9 cellular contexts compared by ENCODE assay signal in genomic region chr18:10518595-10519273, GRCh38. TPM values are rescaled to one million over a fixed set of nuclear protein-coding genes. Genes with fewer than 3 reads are reported as not detected.
DNase-seq lines count a peak whose midpoint lies in the region; ATAC-seq and TF ChIP-seq lines count a peak whose summit lies in the region.
"Had no signal": no experiment of that assay in that cellular context is flagged by ENCODE, and none has a peak within 500 bp of the region (broad histone marks: within the 10 kb centered on the region; RNA-seq: fewer than 3 reads in every experiment).

No MANE protein-coding gene starts in this region.

- peaks cover 15% of the 10 kb centered on the region for H3K27me3 Mint-ChIP-seq in HFFc6 (ENCODE audit: insufficient read depth)
- H3K27me3 Mint-ChIP-seq in WTC11 (ENCODE audit: low read depth), result no peaks in the 10 kb centered on the region
- peaks cover 60% of the 10 kb centered on the region for H3K27me3 Mint-ChIP-seq in CD4-positive, alpha-beta T cell

- H3K9me3 ChIP-seq in CD4-positive, alpha-beta T cell (ENCODE audit: control insufficient read depth, low read length), result no peaks in the 10 kb centered on the region
- H3K9me3 ChIP-seq: HAP-1 had no signal

- TF ChIP-seq CTCF in HFFc6 (IDR thresholded peaks at IDR 0.05), result no peak; the same call in 1 of the 2 replicates
- TF ChIP-seq CTCF in WTC11 (IDR thresholded peaks at IDR 0.05), result no peak
- no peak for TF ChIP-seq CTCF in CD4-positive, alpha-beta T cell (IDR thresholded peaks at IDR 0.05)

- DNase-seq in HFFc6, result peak; percentile 28
- DNase-seq in WTC11 (ENCODE audit: low spot score), result no peak
- peak; percentile 42 for DNase-seq in hepatic stellate cell (ENCODE audit: low spot score)
- no peak for DNase-seq in stimulated activated effector memory CD8-positive, alpha-beta T cell treated with anti-CD3 and anti-CD28 coated beads, Interleukin-12 subunit alpha, Interleukin-12 subunit beta, amount 100 ng/mL, for 72 hours (ENCODE audit: low spot score in 2 of 2)
- DNase-seq in cerebellar nuclear complex (lab: John Stamatoyannopoulos, UW), result no peak
- no peak for DNase-seq in NCI-H1105 treated with DMSO at 0.1 percent for 48 hours (lab: John Stamatoyannopoulos, UW)
- DNase-seq in CD4-positive, alpha-beta T cell, result no peak

- H3K27ac Mint-ChIP-seq in HFFc6 (peak overlapping the region; percentile 69; the same call in 1 of the 2 replicates), WTC11 (no peak overlapping the region)
- H3K27ac Mint-ChIP-seq in stimulated activated effector memory CD8-positive, alpha-beta T cell treated with anti-CD3 and anti-CD28 coated beads, Interleukin-12 subunit alpha, Interleukin-12 subunit beta, amount 100 ng/mL, for 72 hours, result peak overlapping the region; percentile 16
- H3K27ac Mint-ChIP-seq in CD4-positive, alpha-beta T cell, result no peak overlapping the region

- POLR2A ChIA-PET in WTC11 (lab: Charles Lee), result no interaction called here
- POLR2A ChIA-PET in CD4-positive, alpha-beta T cell (lab: Charles Lee), result no interaction called here

- ATAC-seq in WTC11, result peak; percentile 39; the same call in 1 of the 2 replicates
- no peak for ATAC-seq in stimulated activated effector memory CD8-positive, alpha-beta T cell treated with anti-CD3 and anti-CD28 coated beads, Interleukin-12 subunit alpha, Interleukin-12 subunit beta, amount 100 ng/mL, for 72 hours
- no peak for ATAC-seq in CD4-positive, alpha-beta T cell (ENCODE audit: poor library complexity)
- ATAC-seq in GM19328 (IDR thresholded peaks at IDR 0.05; ENCODE audit: unreplicated experiment), result no peak

- intact Hi-C loops in CD4-positive, alpha-beta T cell (cut with DNase I, micrococcal nuclease), result no loop called here

- H3K36me3 Mint-ChIP-seq in HFFc6 (ENCODE audit: low read depth) (peaks cover 5% of the 10 kb centered on the region), WTC11 (no peaks in the 10 kb centered on the region)
- no peaks in the 10 kb centered on the region for H3K36me3 Mint-ChIP-seq in stimulated activated effector memory CD8-positive, alpha-beta T cell treated with anti-CD3 and anti-CD28 coated beads, Interleukin-12 subunit alpha, Interleukin-12 subunit beta, amount 100 ng/mL, for 72 hours
- no peaks in the 10 kb centered on the region for H3K36me3 Mint-ChIP-seq in CD4-positive, alpha-beta T cell (ENCODE audit: low read depth)

- peak overlapping the region; percentile 77; the same call in 1 of the 2 replicates for H3K4me3 Mint-ChIP-seq in HFFc6
- H3K4me3 Mint-ChIP-seq in WTC11, result no peak overlapping the region
- no peak overlapping the region for H3K4me3 Mint-ChIP-seq in stimulated activated effector memory CD8-positive, alpha-beta T cell treated with anti-CD3 and anti-CD28 coated beads, Interleukin-12 subunit alpha, Interleukin-12 subunit beta, amount 100 ng/mL, for 72 hours
- no peak overlapping the region for H3K4me3 Mint-ChIP-seq in CD4-positive, alpha-beta T cell

- no peak overlapping the region for H3K27ac ChIP-seq in CD4-positive, alpha-beta T cell (ENCODE audit: low read depth, low read length)

- H3K9me3 Mint-ChIP-seq in HFFc6 (peaks cover 5% of the 10 kb centered on the region; the same call in 1 of the 2 replicates), WTC11 (peaks cover 5% of the 10 kb centered on the region)
- H3K9me3 Mint-ChIP-seq in stimulated activated effector memory CD8-positive, alpha-beta T cell treated with anti-CD3 and anti-CD28 coated beads, Interleukin-12 subunit alpha, Interleukin-12 subunit beta, amount 100 ng/mL, for 72 hours, result peaks cover 3% of the 10 kb centered on the region
- no peaks in the 10 kb centered on the region for H3K9me3 Mint-ChIP-seq in CD4-positive, alpha-beta T cell

- peaks cover 30% of the 10 kb centered on the region for H3K4me1 Mint-ChIP-seq in HFFc6 (ENCODE audit: low read depth)
- H3K4me1 Mint-ChIP-seq in WTC11, result peaks cover 7% of the 10 kb centered on the region
- peaks cover 7% of the 10 kb centered on the region for H3K4me1 Mint-ChIP-seq in stimulated activated effector memory CD8-positive, alpha-beta T cell treated with anti-CD3 and anti-CD28 coated beads, Interleukin-12 subunit alpha, Interleukin-12 subunit beta, amount 100 ng/mL, for 72 hours
- H3K4me1 Mint-ChIP-seq in CD4-positive, alpha-beta T cell (ENCODE audit: low read depth), result peaks cover 7% of the 10 kb centered on the region

- CTCF ChIA-PET in WTC11 (lab: Charles Lee), result interaction anchor here (1.4 to 2.6 kb wide), 3 partner anchors 26 to 548 kb away, joined by 3 to 10 read pairs (median 4); no protein-coding TSS in a partner anchor
- CTCF ChIA-PET in CD4-positive, alpha-beta T cell (lab: Charles Lee), result interaction anchor here (0.9 to 1.6 kb wide), 2 partner anchors 10 to 548 kb away, joined by 3 to 4 read pairs; no protein-coding TSS in a partner anchor

- peaks cover 21% of the 10 kb centered on the region for H3K27me3 ChIP-seq in CD4-positive, alpha-beta T cell (ENCODE audit: control insufficient read depth, insufficient read depth, low read length)

TF ChIP-seq in WTC11, 78 proteins besides CTCF, POLR2A, EP300 and RAD21:
- no peak for TF ChIP-seq FOXP4 (CRISPR knock-in tag; IDR thresholded peaks at IDR 0.05)
- no peak for TF ChIP-seq ETV6 (CRISPR knock-in tag; IDR thresholded peaks at IDR 0.05)
- no peak for TF ChIP-seq E2F4 (CRISPR knock-in tag; IDR thresholded peaks at IDR 0.05; ENCODE audit: borderline replicate concordance, low read depth)
- no peak for TF ChIP-seq ZNF425 (CRISPR knock-in tag; conservative IDR thresholded peaks at IDR 0.05)

RNA-seq across cellular contexts. Expression of gene NAPG, which starts 7.1 kb away (rescaled TPM):
- 10 to 100 TPM; 35.1 to 40.2 (median 37.9) TPM for total RNA-seq in HFFc6 (2021; fragmentation: NEBNext Ultra II Directional; extraction: Animal tissue kit (Norgen Biotek cat#: 25700))
- 24.2 to 28.7 TPM (median 25.8 TPM) in 3 replicates for total RNA-seq in WTC11 (2021)
- 10 to 100 TPM; 25.9 to 27.3 TPM for total RNA-seq in CD4-positive, alpha-beta T cell

Comparison
In these comparisons a context has a peak if more than half of its experiments do, and no peak if none do; other contexts are left out.
1. DNase-seq: peak in HFFc6 (single experiment) and hepatic stellate cell (single experiment); none in WTC11 (single experiment), stimulated activated effector memory CD8-positive, alpha-beta T cell treated with anti-CD3 and anti-CD28 coated beads, Interleukin-12 subunit alpha, Interleukin-12 subunit beta, amount 100 ng/mL, for 72 hours (0 of 2), cerebellar nuclear complex (0 of 2), NCI-H1105 treated with DMSO at 0.1 percent for 48 hours (single experiment) and CD4-positive, alpha-beta T cell (0 of 10).
2. H3K27ac Mint-ChIP-seq: peak in HFFc6 (single experiment) and stimulated activated effector memory CD8-positive, alpha-beta T cell treated with anti-CD3 and anti-CD28 coated beads, Interleukin-12 subunit alpha, Interleukin-12 subunit beta, amount 100 ng/mL, for 72 hours (single experiment); none in WTC11 (single experiment) and CD4-positive, alpha-beta T cell (single experiment).